Comparison of ENCODE assay signal across 22 cellular contexts in the genomic region with DNA sequence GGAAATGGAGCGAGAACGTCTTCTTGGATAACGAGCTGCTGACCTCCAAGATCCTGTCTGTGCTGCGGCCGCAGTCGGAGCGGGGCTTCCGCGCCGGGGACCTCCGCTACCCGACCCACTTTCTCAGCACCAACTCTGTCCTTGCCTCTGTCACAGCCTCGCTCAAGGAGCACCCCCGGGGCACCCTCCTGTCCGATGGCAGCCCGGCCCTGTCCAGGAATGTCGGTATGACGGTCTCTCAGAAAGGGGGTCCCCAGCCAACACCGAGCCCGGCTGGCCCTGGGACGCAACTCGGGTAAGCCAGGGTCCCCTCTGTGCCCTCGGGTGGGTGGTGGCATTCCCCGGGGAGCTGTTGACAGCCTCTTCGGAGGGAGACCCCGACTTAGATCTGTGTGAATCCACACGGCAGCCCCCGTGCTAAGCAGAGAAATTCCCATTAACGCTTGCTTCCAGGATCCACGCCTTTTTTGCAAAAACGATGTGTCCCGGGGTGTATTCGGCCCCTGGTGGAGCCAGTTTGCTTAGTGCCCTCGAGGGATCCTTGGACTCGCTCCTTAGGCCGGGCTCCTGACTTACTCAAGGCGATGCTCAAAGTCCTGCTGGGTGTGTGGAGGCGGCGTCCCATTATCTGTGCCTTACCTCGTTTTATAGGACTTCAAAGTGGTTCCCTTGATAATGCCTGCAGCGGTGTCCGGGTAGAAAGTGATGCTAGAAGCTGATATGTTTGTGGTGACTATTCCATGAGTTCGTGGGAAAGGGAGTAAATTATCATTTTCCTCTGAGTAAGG.
"Had no signal": no experiment of that assay in that cellular context is flagged by ENCODE, and none has a peak within 500 bp of the region (broad histone marks: within the 10 kb centered on the region; RNA-seq: fewer than 3 reads in every experiment).

No MANE protein-coding gene starts in this region.

- DNase-seq: activated CD4-positive, alpha-beta memory T cell treated with anti-CD3 and anti-CD28 coated beads for 36 hours; activated CD4-positive, alpha-beta T cell treated with anti-CD3 and anti-CD28 coated beads for 48 hours; activated CD8-positive, alpha-beta memory T cell treated with anti-CD3 and anti-CD28 coated beads, Interleukin-2, amount 50 U/mL, for 4 hours; activated T-cell treated with anti-CD3 and anti-CD28 coated beads, Interleukin-2, amount 50 U/mL, for 1 hour; anterior cingulate cortex; dermis blood vessel endothelial cell; effector CD8-positive, alpha-beta T cell; erythroblast; gastrocnemius medialis; glutamatergic neuron; islet precursor cell; left cardiac atrium; naive thymus-derived CD8-positive, alpha-beta T cell; stimulated activated CD4-positive, alpha-beta T cell treated with anti-CD3 and anti-CD28 coated beads, Interleukin-4, amount 100 ng/mL, for 24 hours; stimulated activated naive B cell treated with anti-CD40 and anti-IgM and Interleukin-4, amounts not matched to agents 10 μg/mL and 1 μg/mL and 100 μg/mL, for 72 hours; SW 1271; T-helper 9 cell; testis; transverse colon had no signal

- H3K27me3 ChIP-seq: gastrocnemius medialis, testis, transverse colon had no signal

- H3K4me1 ChIP-seq: gastrocnemius medialis, testis, transverse colon had no signal

- ATAC-seq: gastrocnemius medialis; left cardiac atrium; naive thymus-derived CD8-positive, alpha-beta T cell; sciatic nerve; stimulated activated naive B cell treated with anti-CD40 and anti-IgM and Interleukin-4, amounts not matched to agents 10 μg/mL and 1 μg/mL and 100 μg/mL, for 72 hours had no signal

- H3K4me3 ChIP-seq: gastrocnemius medialis, skin epidermis, transverse colon had no signal

- H3K9me3 ChIP-seq: gastrocnemius medialis, testis, transverse colon had no signal

- H3K27ac ChIP-seq: gastrocnemius medialis, skin epidermis, testis, transverse colon, VCaP had no signal
